In the genomic region with DNA sequence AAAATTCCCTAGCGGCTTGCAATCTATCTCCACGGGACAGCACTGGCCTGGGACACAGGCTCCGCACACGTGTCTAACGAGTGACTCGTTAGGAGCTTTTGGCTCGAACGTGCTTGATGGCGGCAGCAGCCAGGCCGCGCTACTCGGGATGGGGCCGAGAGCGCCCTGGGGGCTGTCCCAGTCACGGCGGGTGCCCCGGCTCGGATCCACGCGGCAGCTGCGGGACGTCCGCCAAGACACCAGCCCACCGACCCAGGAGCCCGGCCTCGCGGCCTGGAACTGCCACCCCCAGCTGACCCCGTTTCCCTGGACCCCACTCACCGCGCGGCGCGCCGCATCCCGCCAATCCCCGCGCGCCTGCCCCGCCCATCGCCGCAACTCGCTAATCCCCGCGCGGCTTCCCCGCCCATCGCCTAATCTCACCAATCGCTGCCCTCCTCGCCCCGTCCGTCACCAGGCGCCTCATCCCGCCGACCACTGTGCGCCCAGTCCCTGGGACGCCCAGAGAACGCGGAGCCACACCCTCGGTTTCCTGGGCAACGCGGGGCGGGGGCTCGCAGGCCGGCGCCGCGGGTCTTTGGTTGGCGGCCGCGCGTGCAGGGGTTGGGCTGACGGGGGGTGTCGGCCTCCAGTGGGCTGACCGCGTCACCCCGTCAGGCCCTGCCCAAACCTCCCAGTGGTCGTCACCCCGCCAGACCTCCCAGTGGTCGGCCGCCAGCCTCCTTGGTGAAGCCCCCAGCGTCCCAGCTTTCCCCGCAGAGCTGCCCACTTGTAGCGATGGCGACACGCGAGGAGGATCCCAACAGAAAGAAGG, we compare ENCODE assay signal across 1 cellular context.
TF ChIP-seq lines count a peak whose summit lies in the region.

A gene (minus strand): TSS at position 359 of the 814 bp plus-strand sequence. CDS start 1,495 bp downstream, outside the sequence.

TF ChIP-seq in HepG2, 621 proteins besides CTCF, POLR2A, EP300 and RAD21 (continued from another document and continues in another):
- TF ChIP-seq, protein P1, sequence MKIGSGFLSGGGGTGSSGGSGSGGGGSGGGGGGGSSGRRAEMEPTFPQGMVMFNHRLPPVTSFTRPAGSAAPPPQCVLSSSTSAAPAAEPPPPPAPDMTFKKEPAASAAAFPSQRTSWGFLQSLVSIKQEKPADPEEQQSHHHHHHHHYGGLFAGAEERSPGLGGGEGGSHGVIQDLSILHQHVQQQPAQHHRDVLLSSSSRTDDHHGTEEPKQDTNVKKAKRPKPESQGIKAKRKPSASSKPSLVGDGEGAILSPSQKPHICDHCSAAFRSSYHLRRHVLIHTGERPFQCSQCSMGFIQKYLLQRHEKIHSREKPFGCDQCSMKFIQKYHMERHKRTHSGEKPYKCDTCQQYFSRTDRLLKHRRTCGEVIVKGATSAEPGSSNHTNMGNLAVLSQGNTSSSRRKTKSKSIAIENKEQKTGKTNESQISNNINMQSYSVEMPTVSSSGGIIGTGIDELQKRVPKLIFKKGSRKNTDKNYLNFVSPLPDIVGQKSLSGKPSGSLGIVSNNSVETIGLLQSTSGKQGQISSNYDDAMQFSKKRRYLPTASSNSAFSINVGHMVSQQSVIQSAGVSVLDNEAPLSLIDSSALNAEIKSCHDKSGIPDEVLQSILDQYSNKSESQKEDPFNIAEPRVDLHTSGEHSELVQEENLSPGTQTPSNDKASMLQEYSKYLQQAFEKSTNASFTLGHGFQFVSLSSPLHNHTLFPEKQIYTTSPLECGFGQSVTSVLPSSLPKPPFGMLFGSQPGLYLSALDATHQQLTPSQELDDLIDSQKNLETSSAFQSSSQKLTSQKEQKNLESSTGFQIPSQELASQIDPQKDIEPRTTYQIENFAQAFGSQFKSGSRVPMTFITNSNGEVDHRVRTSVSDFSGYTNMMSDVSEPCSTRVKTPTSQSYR (CRISPR knock-in tag; IDR thresholded peaks at IDR 0.05; ENCODE audit: borderline replicate concordance): peak; percentile 29; the same call in 1 of the 2 replicates
- TF ChIP-seq HNRNPLL (IDR thresholded peaks at IDR 0.05; ENCODE audit: low read depth, low read length, poor library complexity, severe bottlenecking): peak; percentile 65
- no peak; the same call in 1 of the 2 replicates for TF ChIP-seq ZNF556 (CRISPR knock-in tag; IDR thresholded peaks at IDR 0.05; ENCODE audit: borderline replicate concordance)
- peak; percentile 80 for TF ChIP-seq PHF20 (CRISPR knock-in tag; IDR thresholded peaks at IDR 0.05)
- peak; percentile 94 for TF ChIP-seq RFXANK (CRISPR knock-in tag; IDR thresholded peaks at IDR 0.05)
- peak; percentile 74; the same call in 1 of the 2 replicates for TF ChIP-seq SIN3A (IDR thresholded peaks at IDR 0.05; ENCODE audit: borderline replicate concordance, low read depth, low read length)
- no peak for TF ChIP-seq TCF7 (IDR thresholded peaks at IDR 0.05; ENCODE audit: low read depth)
- 0 out of 2 replicates have a peak, but pooled peaks have one; percentile 26 for TF ChIP-seq NFKBIZ (CRISPR knock-in tag; IDR thresholded peaks at IDR 0.05)
- no peak for TF ChIP-seq SOX5 (CRISPR knock-in tag; IDR thresholded peaks at IDR 0.05; ENCODE audit: borderline replicate concordance)
- TF ChIP-seq, protein P2, sequence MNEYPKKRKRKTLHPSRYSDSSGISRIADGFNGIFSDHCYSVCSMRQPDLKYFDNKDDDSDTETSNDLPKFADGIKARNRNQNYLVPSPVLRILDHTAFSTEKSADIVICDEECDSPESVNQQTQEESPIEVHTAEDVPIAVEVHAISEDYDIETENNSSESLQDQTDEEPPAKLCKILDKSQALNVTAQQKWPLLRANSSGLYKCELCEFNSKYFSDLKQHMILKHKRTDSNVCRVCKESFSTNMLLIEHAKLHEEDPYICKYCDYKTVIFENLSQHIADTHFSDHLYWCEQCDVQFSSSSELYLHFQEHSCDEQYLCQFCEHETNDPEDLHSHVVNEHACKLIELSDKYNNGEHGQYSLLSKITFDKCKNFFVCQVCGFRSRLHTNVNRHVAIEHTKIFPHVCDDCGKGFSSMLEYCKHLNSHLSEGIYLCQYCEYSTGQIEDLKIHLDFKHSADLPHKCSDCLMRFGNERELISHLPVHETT (CRISPR knock-in tag; conservative IDR thresholded peaks at IDR 0.05): no peak
- no peak for TF ChIP-seq ZNF30 (CRISPR knock-in tag; IDR thresholded peaks at IDR 0.05)
- TF ChIP-seq ZBTB8A (CRISPR knock-in tag; IDR thresholded peaks at IDR 0.05; ENCODE audit: borderline replicate concordance, low read depth): no peak
- TF ChIP-seq, protein P3, sequence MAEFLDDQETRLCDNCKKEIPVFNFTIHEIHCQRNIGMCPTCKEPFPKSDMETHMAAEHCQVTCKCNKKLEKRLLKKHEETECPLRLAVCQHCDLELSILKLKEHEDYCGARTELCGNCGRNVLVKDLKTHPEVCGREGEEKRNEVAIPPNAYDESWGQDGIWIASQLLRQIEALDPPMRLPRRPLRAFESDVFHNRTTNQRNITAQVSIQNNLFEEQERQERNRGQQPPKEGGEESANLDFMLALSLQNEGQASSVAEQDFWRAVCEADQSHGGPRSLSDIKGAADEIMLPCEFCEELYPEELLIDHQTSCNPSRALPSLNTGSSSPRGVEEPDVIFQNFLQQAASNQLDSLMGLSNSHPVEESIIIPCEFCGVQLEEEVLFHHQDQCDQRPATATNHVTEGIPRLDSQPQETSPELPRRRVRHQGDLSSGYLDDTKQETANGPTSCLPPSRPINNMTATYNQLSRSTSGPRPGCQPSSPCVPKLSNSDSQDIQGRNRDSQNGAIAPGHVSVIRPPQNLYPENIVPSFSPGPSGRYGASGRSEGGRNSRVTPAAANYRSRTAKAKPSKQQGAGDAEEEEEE (CRISPR knock-in tag; IDR thresholded peaks at IDR 0.05; ENCODE audit: borderline replicate concordance): no peak
- no peak for TF ChIP-seq ZNF614 (CRISPR knock-in tag; IDR thresholded peaks at IDR 0.05; ENCODE audit: borderline replicate concordance)
- TF ChIP-seq ZNF547 (CRISPR knock-in tag; IDR thresholded peaks at IDR 0.05): peak; percentile 75
- TF ChIP-seq ZNF263 (CRISPR knock-in tag; IDR thresholded peaks at IDR 0.05): 0 out of 2 replicates have a peak, but pooled peaks have one; percentile 20
- TF ChIP-seq POGZ (CRISPR knock-in tag; IDR thresholded peaks at IDR 0.05): peak; percentile 65
- TF ChIP-seq ZNF317 (CRISPR knock-in tag; IDR thresholded peaks at IDR 0.05): peak; percentile 52; the same call in 1 of the 2 replicates
- no peak for TF ChIP-seq FOSL1 (CRISPR knock-in tag; IDR thresholded peaks at IDR 0.05; ENCODE audit: borderline replicate concordance)
- TF ChIP-seq ZNF883 (CRISPR knock-in tag; IDR thresholded peaks at IDR 0.05; ENCODE audit: not compliant biosample characterization): peak; percentile 73
- no peak for TF ChIP-seq ZNF484 (CRISPR knock-in tag; IDR thresholded peaks at IDR 0.05; ENCODE audit: borderline replicate concordance, low read depth)
- 0 out of 2 replicates have a peak, but pooled peaks have one; percentile 60 for TF ChIP-seq IRX3 (CRISPR knock-in tag; IDR thresholded peaks at IDR 0.05; ENCODE audit: borderline replicate concordance, low read depth)
- TF ChIP-seq, protein P4, sequence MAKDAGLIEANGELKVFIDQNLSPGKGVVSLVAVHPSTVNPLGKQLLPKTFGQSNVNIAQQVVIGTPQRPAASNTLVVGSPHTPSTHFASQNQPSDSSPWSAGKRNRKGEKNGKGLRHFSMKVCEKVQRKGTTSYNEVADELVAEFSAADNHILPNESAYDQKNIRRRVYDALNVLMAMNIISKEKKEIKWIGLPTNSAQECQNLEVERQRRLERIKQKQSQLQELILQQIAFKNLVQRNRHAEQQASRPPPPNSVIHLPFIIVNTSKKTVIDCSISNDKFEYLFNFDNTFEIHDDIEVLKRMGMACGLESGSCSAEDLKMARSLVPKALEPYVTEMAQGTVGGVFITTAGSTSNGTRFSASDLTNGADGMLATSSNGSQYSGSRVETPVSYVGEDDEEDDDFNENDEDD (CRISPR knock-in tag; IDR thresholded peaks at IDR 0.05; ENCODE audit: borderline replicate concordance): peak; percentile 70
- TF ChIP-seq ZNF615 (CRISPR knock-in tag; IDR thresholded peaks at IDR 0.05; ENCODE audit: borderline replicate concordance): no peak
- TF ChIP-seq ZNF83 (CRISPR knock-in tag; IDR thresholded peaks at IDR 0.05; ENCODE audit: borderline replicate concordance): peak; percentile 46; the same call in 1 of the 2 replicates
- 0 out of 2 replicates have a peak, but pooled peaks have one; percentile 62 for TF ChIP-seq ZNF253 (CRISPR knock-in tag; IDR thresholded peaks at IDR 0.05; ENCODE audit: borderline replicate concordance)
- TF ChIP-seq, protein P5, sequence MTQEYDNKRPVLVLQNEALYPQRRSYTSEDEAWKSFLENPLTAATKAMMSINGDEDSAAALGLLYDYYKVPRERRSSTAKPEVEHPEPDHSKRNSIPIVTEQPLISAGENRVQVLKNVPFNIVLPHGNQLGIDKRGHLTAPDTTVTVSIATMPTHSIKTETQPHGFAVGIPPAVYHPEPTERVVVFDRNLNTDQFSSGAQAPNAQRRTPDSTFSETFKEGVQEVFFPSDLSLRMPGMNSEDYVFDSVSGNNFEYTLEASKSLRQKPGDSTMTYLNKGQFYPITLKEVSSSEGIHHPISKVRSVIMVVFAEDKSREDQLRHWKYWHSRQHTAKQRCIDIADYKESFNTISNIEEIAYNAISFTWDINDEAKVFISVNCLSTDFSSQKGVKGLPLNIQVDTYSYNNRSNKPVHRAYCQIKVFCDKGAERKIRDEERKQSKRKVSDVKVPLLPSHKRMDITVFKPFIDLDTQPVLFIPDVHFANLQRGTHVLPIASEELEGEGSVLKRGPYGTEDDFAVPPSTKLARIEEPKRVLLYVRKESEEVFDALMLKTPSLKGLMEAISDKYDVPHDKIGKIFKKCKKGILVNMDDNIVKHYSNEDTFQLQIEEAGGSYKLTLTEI (CRISPR knock-in tag; conservative IDR thresholded peaks at IDR 0.05): no peak
- TF ChIP-seq, protein P6, sequence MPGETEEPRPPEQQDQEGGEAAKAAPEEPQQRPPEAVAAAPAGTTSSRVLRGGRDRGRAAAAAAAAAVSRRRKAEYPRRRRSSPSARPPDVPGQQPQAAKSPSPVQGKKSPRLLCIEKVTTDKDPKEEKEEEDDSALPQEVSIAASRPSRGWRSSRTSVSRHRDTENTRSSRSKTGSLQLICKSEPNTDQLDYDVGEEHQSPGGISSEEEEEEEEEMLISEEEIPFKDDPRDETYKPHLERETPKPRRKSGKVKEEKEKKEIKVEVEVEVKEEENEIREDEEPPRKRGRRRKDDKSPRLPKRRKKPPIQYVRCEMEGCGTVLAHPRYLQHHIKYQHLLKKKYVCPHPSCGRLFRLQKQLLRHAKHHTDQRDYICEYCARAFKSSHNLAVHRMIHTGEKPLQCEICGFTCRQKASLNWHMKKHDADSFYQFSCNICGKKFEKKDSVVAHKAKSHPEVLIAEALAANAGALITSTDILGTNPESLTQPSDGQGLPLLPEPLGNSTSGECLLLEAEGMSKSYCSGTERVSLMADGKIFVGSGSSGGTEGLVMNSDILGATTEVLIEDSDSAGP (CRISPR knock-in tag; IDR thresholded peaks at IDR 0.05; ENCODE audit: borderline replicate concordance): peak; percentile 86
- TF ChIP-seq KDM5B (CRISPR knock-in tag; IDR thresholded peaks at IDR 0.05; ENCODE audit: borderline replicate concordance): peak; percentile 94
- peak; percentile 61; the same call in 1 of the 2 replicates for TF ChIP-seq ZNF430 (CRISPR knock-in tag; IDR thresholded peaks at IDR 0.05)
- TF ChIP-seq, protein P7, sequence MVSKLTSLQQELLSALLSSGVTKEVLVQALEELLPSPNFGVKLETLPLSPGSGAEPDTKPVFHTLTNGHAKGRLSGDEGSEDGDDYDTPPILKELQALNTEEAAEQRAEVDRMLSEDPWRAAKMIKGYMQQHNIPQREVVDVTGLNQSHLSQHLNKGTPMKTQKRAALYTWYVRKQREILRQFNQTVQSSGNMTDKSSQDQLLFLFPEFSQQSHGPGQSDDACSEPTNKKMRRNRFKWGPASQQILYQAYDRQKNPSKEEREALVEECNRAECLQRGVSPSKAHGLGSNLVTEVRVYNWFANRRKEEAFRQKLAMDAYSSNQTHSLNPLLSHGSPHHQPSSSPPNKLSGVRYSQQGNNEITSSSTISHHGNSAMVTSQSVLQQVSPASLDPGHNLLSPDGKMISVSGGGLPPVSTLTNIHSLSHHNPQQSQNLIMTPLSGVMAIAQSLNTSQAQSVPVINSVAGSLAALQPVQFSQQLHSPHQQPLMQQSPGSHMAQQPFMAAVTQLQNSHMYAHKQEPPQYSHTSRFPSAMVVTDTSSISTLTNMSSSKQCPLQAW (CRISPR knock-in tag; IDR thresholded peaks at IDR 0.05): peak; percentile 85
- peak in 1 of 2 experiments; percentile 47; a peak in 1 of 4 replicates for TF ChIP-seq KLF16 (CRISPR knock-in tag; IDR thresholded peaks at IDR 0.05)
- TF ChIP-seq NPAS2 (CRISPR knock-in tag; IDR thresholded peaks at IDR 0.05; ENCODE audit: borderline replicate concordance): no peak
- TF ChIP-seq ZNF251 (CRISPR knock-in tag; IDR thresholded peaks at IDR 0.05): no peak
- TF ChIP-seq, protein P8, sequence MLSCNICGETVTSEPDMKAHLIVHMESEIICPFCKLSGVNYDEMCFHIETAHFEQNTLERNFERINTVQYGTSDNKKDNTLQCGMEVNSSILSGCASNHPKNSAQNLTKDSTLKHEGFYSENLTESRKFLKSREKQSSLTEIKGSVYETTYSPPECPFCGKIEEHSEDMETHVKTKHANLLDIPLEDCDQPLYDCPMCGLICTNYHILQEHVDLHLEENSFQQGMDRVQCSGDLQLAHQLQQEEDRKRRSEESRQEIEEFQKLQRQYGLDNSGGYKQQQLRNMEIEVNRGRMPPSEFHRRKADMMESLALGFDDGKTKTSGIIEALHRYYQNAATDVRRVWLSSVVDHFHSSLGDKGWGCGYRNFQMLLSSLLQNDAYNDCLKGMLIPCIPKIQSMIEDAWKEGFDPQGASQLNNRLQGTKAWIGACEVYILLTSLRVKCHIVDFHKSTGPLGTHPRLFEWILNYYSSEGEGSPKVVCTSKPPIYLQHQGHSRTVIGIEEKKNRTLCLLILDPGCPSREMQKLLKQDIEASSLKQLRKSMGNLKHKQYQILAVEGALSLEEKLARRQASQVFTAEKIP (CRISPR knock-in tag; IDR thresholded peaks at IDR 0.05; ENCODE audit: borderline replicate concordance): no peak
- no peak for TF ChIP-seq ZNF780A (CRISPR knock-in tag; IDR thresholded peaks at IDR 0.05)
- no peak for TF ChIP-seq ZNF3 (CRISPR knock-in tag; IDR thresholded peaks at IDR 0.05)
- TF ChIP-seq SP2 (CRISPR knock-in tag; IDR thresholded peaks at IDR 0.05): peak; percentile 94
- TF ChIP-seq, protein P9, sequence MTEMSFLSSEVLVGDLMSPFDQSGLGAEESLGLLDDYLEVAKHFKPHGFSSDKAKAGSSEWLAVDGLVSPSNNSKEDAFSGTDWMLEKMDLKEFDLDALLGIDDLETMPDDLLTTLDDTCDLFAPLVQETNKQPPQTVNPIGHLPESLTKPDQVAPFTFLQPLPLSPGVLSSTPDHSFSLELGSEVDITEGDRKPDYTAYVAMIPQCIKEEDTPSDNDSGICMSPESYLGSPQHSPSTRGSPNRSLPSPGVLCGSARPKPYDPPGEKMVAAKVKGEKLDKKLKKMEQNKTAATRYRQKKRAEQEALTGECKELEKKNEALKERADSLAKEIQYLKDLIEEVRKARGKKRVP (CRISPR knock-in tag; IDR thresholded peaks at IDR 0.05): no peak
- no peak for TF ChIP-seq ELF1 (CRISPR knock-in tag; IDR thresholded peaks at IDR 0.05)
- peak; percentile 82 for TF ChIP-seq ZNF143 (CRISPR knock-in tag; IDR thresholded peaks at IDR 0.05)
- peak; percentile 62; the same call in 1 of the 2 replicates for TF ChIP-seq WIZ (CRISPR knock-in tag; IDR thresholded peaks at IDR 0.05)
